Comparison of ENCODE assay signal across 20 cellular contexts in the genomic region with DNA sequence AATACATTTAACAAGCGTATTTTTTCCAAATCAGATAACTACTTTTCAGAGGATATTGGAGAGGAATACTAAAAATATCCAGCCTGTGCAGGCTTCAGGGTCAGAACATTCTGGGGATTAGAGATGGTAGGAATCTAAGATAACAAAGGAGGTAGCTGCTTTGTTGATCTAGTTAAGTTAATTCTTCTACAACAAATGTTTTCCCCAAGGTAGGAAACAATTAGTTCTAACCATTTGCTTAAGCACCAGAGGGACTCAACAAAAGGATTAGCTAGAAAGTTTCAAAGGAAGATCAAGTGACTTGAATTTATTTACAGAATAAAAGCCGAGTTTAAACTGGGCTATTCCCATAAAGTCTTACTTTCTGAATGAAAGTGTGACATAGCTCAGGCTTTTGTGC.
"Had no signal": no experiment of that assay in that cellular context is flagged by ENCODE, and none has a peak within 500 bp of the region (broad histone marks: within the 10 kb centered on the region; RNA-seq: fewer than 3 reads in every experiment).

No MANE protein-coding gene starts in this region.

- H3K4me3 ChIP-seq: coronary artery, lung, ovary, stomach had no signal

- H3K36me3 Mint-ChIP-seq: naive thymus-derived CD4-positive, alpha-beta T cell had no signal

- H3K36me3 ChIP-seq: ovary, stomach had no signal

- H3K9me3 ChIP-seq: ovary, stomach had no signal

- H3K4me3 Mint-ChIP-seq: naive thymus-derived CD4-positive, alpha-beta T cell; nephron progenitor cell had no signal

- H3K27me3 ChIP-seq: ovary, stomach had no signal

- H3K27ac Mint-ChIP-seq: naive thymus-derived CD4-positive, alpha-beta T cell; nephron progenitor cell had no signal

- H3K4me1 ChIP-seq: stomach had no signal

- H3K4me1 Mint-ChIP-seq: naive thymus-derived CD4-positive, alpha-beta T cell; nephron progenitor cell had no signal

- H3K27ac ChIP-seq: coronary artery, ovary, stomach had no signal

- DNase-seq: effector CD4-positive, alpha-beta T cell; foreskin melanocyte; head of caudate nucleus; hippocampal formation; kidney; left colon; left ventricle myocardium superior; mesenchymal stem cell; naive thymus-derived CD4-positive, alpha-beta T cell; nephron progenitor cell; nucleus accumbens; ovary; right cardiac atrium; small intestine; stimulated activated CD4-positive, alpha-beta T cell treated with anti-CD3 and anti-CD28 coated beads, Interleukin-12 subunit alpha, Interleukin-12 subunit beta, amount 100 ng/mL, for 4 hours; stimulated activated naive CD4-positive, alpha-beta T cell; stomach; substantia nigra had no signal

- ATAC-seq: left colon; left ventricle myocardium superior; naive thymus-derived CD4-positive, alpha-beta T cell; right cardiac atrium had no signal
